Comparison of ENCODE assay signal across 8 cellular contexts in the genomic region with DNA sequence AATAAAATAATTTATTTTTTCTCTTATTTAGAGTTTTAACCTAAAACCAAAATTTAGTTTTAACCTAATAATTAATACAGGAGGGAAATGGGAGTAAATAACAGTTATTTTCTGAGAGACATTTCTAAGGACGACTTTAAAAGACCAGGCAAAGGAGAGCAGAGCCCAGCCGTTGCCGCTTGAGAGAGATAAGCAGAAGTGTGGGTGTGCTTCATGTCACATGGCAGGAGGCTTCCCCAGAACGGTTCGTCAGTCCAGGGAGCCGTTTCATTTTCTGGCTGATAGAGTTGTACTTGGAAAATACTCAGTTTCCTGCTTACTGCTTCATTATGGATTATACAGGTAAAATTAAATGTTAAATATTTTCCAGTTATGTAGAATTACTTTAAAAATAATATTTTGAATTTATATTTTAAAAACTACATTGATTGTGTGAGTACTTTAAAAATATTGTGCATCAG.
A peak's percentile ranks its signal among the peaks of the same experiment; 100 is the strongest.
DNase-seq lines count a peak whose midpoint lies in the region; ATAC-seq, FAIRE-seq and TF ChIP-seq lines count a peak whose summit lies in the region.

No MANE protein-coding gene starts in this region.

- H2AFZ ChIP-seq in fibroblast of lung (ENCODE audit: low read length) (no peak overlapping the region), PC-9 (no peak overlapping the region)

- ATAC-seq in A549 (peak in 1 of 2 experiments; percentile 63; a peak in 2 of 6 replicates), GM18858 (IDR thresholded peaks at IDR 0.05; ENCODE audit: unreplicated experiment) (peak; percentile 20), HG03159 (IDR thresholded peaks at IDR 0.05; ENCODE audit: unreplicated experiment) (peak; percentile 30), pancreas (peak; percentile 84 to 96 (median 92))

- H3F3A ChIP-seq in PC-9 (ENCODE audit: insufficient read depth, low read depth) = peaks cover 9% of the 10 kb centered on the region; the same call in 1 of the 2 replicates

- TF ChIP-seq CTCF in A549 (IDR thresholded peaks at IDR 0.05) (no peak), fibroblast of lung (conservative IDR thresholded peaks at IDR 0.05 in 1 of 2, IDR thresholded peaks at IDR 0.05 in 1 of 2; ENCODE audit: low read depth in 1 of 2, low read length in 2 of 2) (no peak), pancreas (IDR thresholded peaks at IDR 0.05) (no peak), PC-9 (conservative IDR thresholded peaks at IDR 0.05) (no peak)

- DNase-seq in A549 (ENCODE audit: low read depth in 1 of 2, low spot score in 1 of 2) = peak in 1 of 2 experiments; percentile 21
- peak; percentile 53 to 65 for DNase-seq in fibroblast of lung (ENCODE audit: low read depth in 2 of 2)
- DNase-seq in pancreas = peak in 5 of 6 donors; percentile 21 to 56 (median 33)
- DNase-seq in PC-9 = no peak
- no peak for DNase-seq in NCI-H1436 (lab: John Stamatoyannopoulos, UW)

- H3K4me1 ChIP-seq in A549 (peaks cover 14% of the 10 kb centered on the region; the same call in 1 of the 3 replicates), fibroblast of lung (ENCODE audit: control insufficient read depth, extremely low read depth, insufficient read depth, low read length) (peaks cover under 1% of the 10 kb centered on the region), pancreas (peaks cover 0 to 16% (median 12%) of the 10 kb centered on the region in 3 donors), PC-9 (replicated peaks; ENCODE audit: insufficient read depth) (no peaks in the 10 kb centered on the region)

- no peak for TF ChIP-seq POLR2A in A549 (IDR thresholded peaks at IDR 0.05; ENCODE audit: low read length)
- TF ChIP-seq POLR2A in Raji (IDR thresholded peaks at IDR 0.05; ENCODE audit: insufficient read depth, low read depth, low read length) = peak; percentile 53

- H3K27ac ChIP-seq in A549 = no peak overlapping the region; a peak in 1 of 6 replicates
- no peak overlapping the region for H3K27ac ChIP-seq in fibroblast of lung (ENCODE audit: insufficient read depth, low read length)
- H3K27ac ChIP-seq in pancreas = no peak overlapping the region
- H3K27ac ChIP-seq in PC-9 = no peak overlapping the region

- no peak overlapping the region for H3K9ac ChIP-seq in fibroblast of lung (ENCODE audit: insufficient read depth, low read length)

- TF ChIP-seq EP300 in A549 (IDR thresholded peaks at IDR 0.05) = no peak

- CTCF ChIA-PET in A549 (lab: Yijun Ruan, JAX) = interaction anchor here (1.3 kb wide), 1 partner anchor 30 kb away, joined by 3 read pairs; no protein-coding TSS in a partner anchor
- CTCF ChIA-PET in PC-9 (lab: Charles Lee) = no interaction called here

- H3K79me2 ChIP-seq in fibroblast of lung (ENCODE audit: control insufficient read depth, insufficient read depth, low read length) (no peaks in the 10 kb centered on the region), PC-9 (ENCODE audit: low read depth) (peaks cover 13% of the 10 kb centered on the region; the same call in 1 of the 2 replicates)

- H3K9me3 ChIP-seq in A549 (no peaks in the 10 kb centered on the region), fibroblast of lung (ENCODE audit: control insufficient read depth, insufficient read depth, low read depth, low read length) (no peaks in the 10 kb centered on the region), pancreas (no peaks in the 10 kb centered on the region), PC-9 (ENCODE audit: insufficient read depth, low read depth) (no peaks in the 10 kb centered on the region)

- no peaks in the 10 kb centered on the region; the same call in 1 of the 2 replicates for H3K9me2 ChIP-seq in PC-9 (ENCODE audit: insufficient read depth)

- FAIRE-seq in A549 (lab: Jason Lieb, UNC) = no peak
- FAIRE-seq in pancreas (lab: Jason Lieb, UNC) = no peak

- POLR2A ChIA-PET in A549 (lab: Yijun Ruan, JAX) (no interaction called here), PC-9 (lab: Charles Lee; ENCODE audit: unreplicated experiment) (no interaction called here)

- no peak for TF ChIP-seq RAD21 in A549 (conservative IDR thresholded peaks at IDR 0.05 in 1 of 2, IDR thresholded peaks at IDR 0.05 in 1 of 2)

- H3K4me3 ChIP-seq in A549 (no peak overlapping the region), fibroblast of lung (replicated peaks in 1 of 4; ENCODE audit: control extremely low read depth in 1 of 4, insufficient read depth in 1 of 4, low read depth in 3 of 4, low read length in 4 of 4) (peak overlapping the region in 3 of 4 experiments; percentile 23 to 40 (median 23)), pancreas (no peak overlapping the region), PC-9 (no peak overlapping the region)

- H4K20me1 ChIP-seq in fibroblast of lung (ENCODE audit: control insufficient read depth, extremely low read depth, insufficient read depth, low read length) = no peaks in the 10 kb centered on the region
- H4K20me1 ChIP-seq in PC-9 (ENCODE audit: insufficient read depth) = no peaks in the 10 kb centered on the region; the same call in 1 of the 2 replicates

- intact Hi-C loops in pancreas (cut with DNase I) (no loop called here), PC-9 (cut with micrococcal nuclease; ENCODE audit: unreplicated experiment) (no loop called here)

- no TSS peak for BruUV-seq in PC-9 (replicated peaks; lab: Mats Ljungman, UMichigan)

- WGBS in A549 (ENCODE audit: missing lambda C conversion rate) = 55% methylated on average over 6 of the region's 6 CpGs
- WGBS in pancreas, 2 donors = 0 to 4% methylated on average over 6 of the region's 6 CpGs

- H3K27me3 ChIP-seq in fibroblast of lung (ENCODE audit: control insufficient read depth, insufficient read depth, low read length) (no peaks in the 10 kb centered on the region), pancreas (no peaks in the 10 kb centered on the region), PC-9 (ENCODE audit: insufficient read depth, low read depth) (no peaks in the 10 kb centered on the region)

- H3K36me3 ChIP-seq in fibroblast of lung (ENCODE audit: control insufficient read depth, insufficient read depth, low read length) (no peaks in the 10 kb centered on the region), pancreas (no peaks in the 10 kb centered on the region), PC-9 (ENCODE audit: low read depth) (no peaks in the 10 kb centered on the region)

- H3K4me2 ChIP-seq in A549 = peak overlapping the region; percentile 35
- peak overlapping the region; percentile 68 for H3K4me2 ChIP-seq in fibroblast of lung (ENCODE audit: extremely low read depth, insufficient read depth, low read length)
- no peak overlapping the region for H3K4me2 ChIP-seq in PC-9

TF ChIP-seq in A549, 52 proteins besides CTCF, POLR2A, EP300 and RAD21:
- TF ChIP-seq SREBF2 (IDR thresholded peaks at IDR 0.05) (no peak), CHD2 (IDR thresholded peaks at IDR 0.05; ENCODE audit: low read length, partially characterized antibody) (no peak), FOSL2 (IDR thresholded peaks at IDR 0.05) (no peak), FOSL2 (CRISPR knock-in tag; IDR thresholded peaks at IDR 0.05) (no peak), HOXB13 (CRISPR knock-in tag; IDR thresholded peaks at IDR 0.05; ENCODE audit: low read depth) (no peak), CEBPB (IDR thresholded peaks at IDR 0.05) (no peak), PHF8 (IDR thresholded peaks at IDR 0.05; ENCODE audit: borderline replicate concordance, low read depth) (no peak), SMC3 (IDR thresholded peaks at IDR 0.05) (no peak), FOSB (CRISPR knock-in tag; IDR thresholded peaks at IDR 0.05) (no peak), HOXB5 (CRISPR knock-in tag; IDR thresholded peaks at IDR 0.05) (no peak)
- TF ChIP-seq, protein P1, sequence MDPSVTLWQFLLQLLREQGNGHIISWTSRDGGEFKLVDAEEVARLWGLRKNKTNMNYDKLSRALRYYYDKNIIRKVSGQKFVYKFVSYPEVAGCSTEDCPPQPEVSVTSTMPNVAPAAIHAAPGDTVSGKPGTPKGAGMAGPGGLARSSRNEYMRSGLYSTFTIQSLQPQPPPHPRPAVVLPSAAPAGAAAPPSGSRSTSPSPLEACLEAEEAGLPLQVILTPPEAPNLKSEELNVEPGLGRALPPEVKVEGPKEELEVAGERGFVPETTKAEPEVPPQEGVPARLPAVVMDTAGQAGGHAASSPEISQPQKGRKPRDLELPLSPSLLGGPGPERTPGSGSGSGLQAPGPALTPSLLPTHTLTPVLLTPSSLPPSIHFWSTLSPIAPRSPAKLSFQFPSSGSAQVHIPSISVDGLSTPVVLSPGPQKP (IDR thresholded peaks at IDR 0.05; ENCODE audit: low read depth, low read length) = no peak
TF ChIP-seq in A549: peak in this region for 0.

Comparison
In these comparisons a context has a peak if more than half of its experiments do, and no peak if none do; other contexts are left out.
1. DNase-seq: peak in fibroblast of lung (2 of 2) and pancreas (5 of 6); none in PC-9 (0 of 2) and NCI-H1436 (single experiment).
2. H3K4me3 ChIP-seq: peak in fibroblast of lung (3 of 4); none in A549 (single experiment), pancreas (0 of 4) and PC-9 (single experiment).